Comparison of ENCODE assay signal across 24 cellular contexts in genomic region chr2:103594823-103595222, GRCh38.
"Had no signal": no experiment of that assay in that cellular context is flagged by ENCODE, and none has a peak within 500 bp of the region (broad histone marks: within the 10 kb centered on the region; RNA-seq: fewer than 3 reads in every experiment).

No MANE protein-coding gene starts in this region.

- H3K4me1 Mint-ChIP-seq: IgD-negative memory B cell had no signal

- ATAC-seq: K562 had no signal

- FAIRE-seq: HTR-8/SVneo, K562, RCC 7860 had no signal

- H3K36me3 ChIP-seq: SJSA1 had no signal

- H3K27ac ChIP-seq: HL-60, KMS-11, SJSA1, SK-N-MC had no signal

- H3K9ac ChIP-seq: KMS-11 had no signal

- H3K4me2 ChIP-seq: KMS-11 had no signal

- H3K4me1 ChIP-seq: SJSA1 had no signal

- H3K9me3 ChIP-seq: SJSA1 had no signal

- H3K27me3 Mint-ChIP-seq: IgD-negative memory B cell had no signal

- DNase-seq: Kasumi-1, MV-4-11, NCI-H1092, NCI-H1105 treated with DMSO at 0.1 percent for 48 hours, NCI-H1417 treated with DMSO at 0.1 percent for 48 hours, NCI-H146, NCI-H1694 treated with DMSO at 0.1 percent for 48 hours, NCI-H1930, NCI-H2081, NCI-H2107, NCI-H2227 treated with DMSO at 0.1 percent for 48 hours, NCI-H69, NCI-H774, Right ventricle myocardium superior, RPMI8226, SIG-M5 had no signal

- H3K4me3 Mint-ChIP-seq: IgD-negative memory B cell had no signal

- H3K27ac Mint-ChIP-seq: IgD-negative memory B cell had no signal

- H3K27me3 ChIP-seq: SJSA1 had no signal

- H3K4me3 ChIP-seq: K562, SJSA1, SK-N-MC had no signal
